ENCODE assay signal across 17 cellular contexts in the genomic region with DNA sequence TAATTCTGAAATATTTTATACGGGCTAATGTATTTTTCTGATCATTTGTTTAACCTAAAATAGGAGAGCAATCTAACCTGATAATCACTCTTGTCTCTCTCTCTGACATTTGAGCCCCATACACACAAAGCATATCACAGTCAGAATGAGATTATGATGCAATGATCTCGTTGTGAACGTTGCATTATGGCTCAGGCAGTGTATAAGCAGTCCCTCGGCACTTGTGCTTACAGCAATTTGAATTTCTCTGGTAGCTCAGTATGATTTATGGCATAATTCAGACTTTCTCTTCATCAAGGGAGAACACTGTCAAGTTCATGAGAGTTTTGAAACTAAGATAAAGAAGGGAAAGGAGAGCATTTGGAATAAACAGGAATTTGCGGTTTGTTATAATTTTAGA.
DNase-seq lines count a peak whose midpoint lies in the region; ATAC-seq, FAIRE-seq and TF ChIP-seq lines count a peak whose summit lies in the region.
"Had no signal": no experiment of that assay in that cellular context is flagged by ENCODE, and none has a peak within 500 bp of the region (broad histone marks: within the 10 kb centered on the region; RNA-seq: fewer than 3 reads in every experiment).

No MANE protein-coding gene starts in this region.

- peak; percentile 32 for FAIRE-seq in D721Med (lab: Jason Lieb, UNC)

- H3K9me3 Mint-ChIP-seq in brain (no peaks in the 10 kb centered on the region), osteocyte (ENCODE audit: unreplicated experiment) (no peaks in the 10 kb centered on the region)
- H3K9me3 Mint-ChIP-seq: WTC11 had no signal

- ATAC-seq in HG03095 (IDR thresholded peaks at IDR 0.05; ENCODE audit: unreplicated experiment) (peak; percentile 51), HG03442 (IDR thresholded peaks at IDR 0.05; ENCODE audit: unreplicated experiment) (no peak), GM21786 (IDR thresholded peaks at IDR 0.05; ENCODE audit: unreplicated experiment) (no peak)
- ATAC-seq: stimulated activated memory B cell treated with anti-CD40 and anti-IgM and Interleukin-4, amounts not matched to agents 10 μg/mL and 1 μg/mL and 100 μg/mL, for 72 hours; T-cell; WTC11 had no signal

- peaks cover 33% of the 10 kb centered on the region for H3K4me1 Mint-ChIP-seq in brain
- H3K4me1 Mint-ChIP-seq in osteocyte (ENCODE audit: unreplicated experiment), result no peaks in the 10 kb centered on the region
- H3K4me1 Mint-ChIP-seq: activated naive CD4-positive, alpha-beta T cell treated with anti-CD3 and anti-CD28 coated beads, Interleukin-2, amount 50 U/mL, for 24 hours; stimulated activated memory B cell treated with anti-CD40 and anti-IgM and Interleukin-4, amounts not matched to agents 10 μg/mL and 1 μg/mL and 100 μg/mL, for 72 hours had no signal

- TF ChIP-seq CTCF in D721Med (IDR thresholded peaks at IDR 0.05; ENCODE audit: insufficient read depth, missing control alignments) (no peak), brain (conservative IDR thresholded peaks at IDR 0.05) (no peak), osteocyte (IDR thresholded peaks at IDR 0.05) (no peak)

- H3K4me3 Mint-ChIP-seq in brain (peak overlapping the region in 2 of 5 experiments; percentile 13 to 14), osteocyte (ENCODE audit: unreplicated experiment) (no peak overlapping the region)
- H3K4me3 Mint-ChIP-seq: activated naive CD4-positive, alpha-beta T cell treated with anti-CD3 and anti-CD28 coated beads, Interleukin-2, amount 50 U/mL, for 24 hours; stimulated activated memory B cell treated with anti-CD40 and anti-IgM and Interleukin-4, amounts not matched to agents 10 μg/mL and 1 μg/mL and 100 μg/mL, for 72 hours; T-cell; WTC11 had no signal

- H3K27ac Mint-ChIP-seq in brain (peak overlapping the region in 4 of 5 experiments; percentile 1 to 17 (median 8)), osteocyte (ENCODE audit: unreplicated experiment) (no peak overlapping the region)
- H3K27ac Mint-ChIP-seq: activated naive CD4-positive, alpha-beta T cell treated with anti-CD3 and anti-CD28 coated beads, Interleukin-2, amount 50 U/mL, for 24 hours; stimulated activated memory B cell treated with anti-CD40 and anti-IgM and Interleukin-4, amounts not matched to agents 10 μg/mL and 1 μg/mL and 100 μg/mL, for 72 hours; T-cell; WTC11 had no signal

- DNase-seq in D721Med (ENCODE audit: insufficient read length, low spot score) (no peak), NCI-H2171 treated with DMSO at 0.1 percent for 48 hours (lab: John Stamatoyannopoulos, UW) (peak; percentile 63), osteocyte (ENCODE audit: extremely low spot score, unreplicated experiment) (no peak)
- no peak for DNase-seq in NK-92 treated with Interleukin-12 subunit alpha and Interleukin-12 subunit beta, amount 100 ng/mL, for 24 hours (lab: John Stamatoyannopoulos, UW)
- DNase-seq: activated CD8-positive, alpha-beta memory T cell treated with anti-CD3 and anti-CD28 coated beads, Interleukin-2, amount 50 U/mL, for 4 hours; BE2C; Karpas-422; kidney glomerular epithelial cell; Peyer's patch; T-cell had no signal

- H3K27me3 Mint-ChIP-seq in brain (no peaks in the 10 kb centered on the region), osteocyte (ENCODE audit: unreplicated experiment) (peaks cover 4% of the 10 kb centered on the region)
- H3K27me3 Mint-ChIP-seq: activated naive CD4-positive, alpha-beta T cell treated with anti-CD3 and anti-CD28 coated beads, Interleukin-2, amount 50 U/mL, for 24 hours; stimulated activated memory B cell treated with anti-CD40 and anti-IgM and Interleukin-4, amounts not matched to agents 10 μg/mL and 1 μg/mL and 100 μg/mL, for 72 hours; T-cell had no signal

- H3K36me3 Mint-ChIP-seq in brain (peaks cover 8% of the 10 kb centered on the region), osteocyte (ENCODE audit: unreplicated experiment) (no peaks in the 10 kb centered on the region)
- H3K36me3 Mint-ChIP-seq: activated naive CD4-positive, alpha-beta T cell treated with anti-CD3 and anti-CD28 coated beads, Interleukin-2, amount 50 U/mL, for 24 hours; stimulated activated memory B cell treated with anti-CD40 and anti-IgM and Interleukin-4, amounts not matched to agents 10 μg/mL and 1 μg/mL and 100 μg/mL, for 72 hours; T-cell; WTC11 had no signal
